In the genomic region with DNA sequence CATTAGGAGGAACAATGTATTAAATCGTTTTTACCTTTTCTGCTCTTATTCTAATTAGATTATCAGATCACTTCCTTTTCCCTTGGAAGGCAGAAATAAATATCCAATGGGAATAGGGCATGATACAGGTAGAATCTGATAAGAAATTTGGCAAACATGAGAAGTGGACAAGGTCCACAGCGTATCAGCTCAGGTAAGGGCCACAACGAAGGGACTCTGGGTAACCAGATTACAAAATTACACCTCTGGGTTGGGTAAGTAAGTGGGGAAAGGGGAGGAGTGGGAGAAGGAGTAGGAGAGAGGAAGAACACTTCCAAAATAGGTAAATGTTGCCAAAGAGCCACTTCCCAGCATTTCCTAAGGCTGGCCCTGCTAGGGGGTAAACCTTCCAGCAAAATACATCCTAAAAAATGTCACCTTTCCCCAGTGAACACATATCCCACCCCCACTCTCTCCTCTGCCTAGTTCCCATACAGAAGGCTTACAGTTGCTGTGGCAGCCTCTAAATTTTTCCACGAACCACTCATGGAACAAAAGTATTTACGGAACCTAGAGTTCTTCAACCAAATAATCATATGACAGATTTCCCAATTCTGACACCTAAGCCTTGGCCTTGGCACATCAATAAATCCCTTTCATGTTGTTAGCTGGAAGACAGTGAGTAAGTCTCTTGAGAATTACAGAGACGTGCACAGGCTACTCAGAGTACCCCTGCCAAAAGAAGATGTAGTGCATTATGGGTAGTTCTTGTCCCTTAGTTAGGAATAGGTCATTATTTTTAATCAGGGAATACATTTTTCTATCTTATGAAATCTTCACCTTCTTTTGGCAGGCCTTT, we compare ENCODE assay signal across 14 cellular contexts. TPM values are rescaled to one million over a fixed set of nuclear protein-coding genes. Genes with fewer than 3 reads are reported as not detected.
"Had no signal": no experiment of that assay in that cellular context is flagged by ENCODE, and none has a peak within 500 bp of the region (broad histone marks: within the 10 kb centered on the region; RNA-seq: fewer than 3 reads in every experiment).

No MANE protein-coding gene starts in this region.

- ATAC-seq: gastroesophageal sphincter; stimulated activated memory B cell treated with anti-CD40 and anti-IgM and Interleukin-4, amounts not matched to agents 10 μg/mL and 1 μg/mL and 100 μg/mL, for 72 hours had no signal

- FAIRE-seq: kidney had no signal

- DNase-seq: activated CD4-positive, alpha-beta T cell treated with anti-CD3 and anti-CD28 coated beads for 1 hour; activated CD4-positive, alpha-beta T cell treated with anti-CD3 and anti-CD28 coated beads, Interleukin-2, amount 50 U/mL, for 48 hours; activated naive CD8-positive, alpha-beta T cell treated with anti-CD3 and anti-CD28 coated beads, Interleukin-2, amount 10 ng/mL, durations not matched to agents 7 days and 5 days; activated T-cell treated with anti-CD3 and anti-CD28 coated beads, Interleukin-2, amount 50 U/mL, for 48 hours; colonic mucosa; kidney; spleen; stimulated activated CD4-positive, alpha-beta T cell treated with anti-CD3 and anti-CD28 coated beads, Interleukin-1b, Interleukin-23, amount 100 ng/mL, for 48 hours had no signal

- H3K9me3 ChIP-seq: colonic mucosa, gastroesophageal sphincter, spleen, tibial nerve had no signal

- H3K36me3 ChIP-seq: cardiac muscle cell, colonic mucosa, gastroesophageal sphincter, spleen, tibial nerve had no signal

- H3K27me3 ChIP-seq: colonic mucosa, tibial nerve had no signal

- H3K4me3 ChIP-seq: cardiac muscle cell, colonic mucosa, gastroesophageal sphincter, spleen, tibial nerve had no signal

- H3K4me1 ChIP-seq: colonic mucosa, gastroesophageal sphincter, parathyroid adenoma, spleen had no signal

- H3K79me2 ChIP-seq: parathyroid adenoma had no signal

- H3K27ac ChIP-seq: cardiac muscle cell, colonic mucosa, gastroesophageal sphincter, parathyroid adenoma, spleen had no signal

- H2AFZ ChIP-seq: parathyroid adenoma had no signal

RNA-seq across cellular contexts. Expression of gene DLX6, which starts 51.5 kb away (rescaled TPM):
- total RNA-seq: activated naive CD8-positive, alpha-beta T cell treated with anti-CD3 and anti-CD28 coated beads, Interleukin-2, amount 10 ng/mL, durations not matched to agents 7 days and 5 days; cardiac muscle cell; colonic mucosa; spleen; subcutaneous adipose tissue; tibial nerve had no signal
